In the genomic region with DNA sequence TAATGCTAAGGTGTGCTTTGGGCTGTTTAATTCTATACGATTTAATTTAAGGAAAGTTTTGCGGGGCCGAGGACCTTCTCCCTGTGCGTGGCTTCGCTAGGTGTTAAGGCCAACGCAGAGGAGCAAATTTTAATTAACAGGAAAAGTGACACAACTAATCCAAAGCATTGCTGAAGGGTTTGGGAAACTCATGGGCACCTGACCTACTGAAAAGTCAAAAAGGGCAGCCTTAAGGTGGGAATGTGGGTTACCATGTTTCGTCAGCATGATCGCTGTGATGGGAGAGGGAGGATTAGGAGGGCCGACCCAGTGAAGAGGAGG, we compare ENCODE assay signal across 8 cellular contexts. TPM values are rescaled to one million over a fixed set of nuclear protein-coding genes. Genes with fewer than 3 reads are reported as not detected.
DNase-seq lines count a peak whose midpoint lies in the region; ATAC-seq and TF ChIP-seq lines count a peak whose summit lies in the region.

No MANE protein-coding gene starts in this region.

- WGBS in esophagus, 2 donors = 41 to 45% methylated on average over 9 of the region's 9 CpGs
- no CpG with 5 or more reads among the region's 9 CpGs for WGBS in trophoblast cell (ENCODE audit: extremely low coverage, insufficient coverage, insufficient read length)

- TF ChIP-seq POLR2A in Peyer's patch (IDR thresholded peaks at IDR 0.05) = no peak

- H3K23ac ChIP-seq in trophoblast cell (ENCODE audit: low read length) = no peak overlapping the region

- H2AFZ ChIP-seq in trophoblast cell (ENCODE audit: insufficient read depth, low read length, poor library complexity) = peak overlapping the region; percentile 69

- peaks cover 9% of the 10 kb centered on the region for H3K79me1 ChIP-seq in trophoblast cell (ENCODE audit: low read length)

- H4K8ac ChIP-seq in trophoblast cell (ENCODE audit: low read depth, low read length) = peak overlapping the region; percentile 95

- TF ChIP-seq CTCF in GM06990 (IDR thresholded peaks at IDR 0.05; ENCODE audit: insufficient read depth, low read length, poor library complexity, severe bottlenecking) = no peak
- no peak for TF ChIP-seq CTCF in Peyer's patch (IDR thresholded peaks at IDR 0.05)

- peak overlapping the region; percentile 83 for H4K12ac ChIP-seq in trophoblast cell (ENCODE audit: low read depth, low read length)

- H2BK120ac ChIP-seq in trophoblast cell (ENCODE audit: insufficient read depth, low read length, poor library complexity) = no peak overlapping the region

- peak overlapping the region; percentile 74 for H4K91ac ChIP-seq in trophoblast cell (ENCODE audit: low read depth, low read length)

- no peaks in the 10 kb centered on the region for H3K9me3 ChIP-seq in Peyer's patch
- no peaks in the 10 kb centered on the region for H3K9me3 ChIP-seq in esophagus (ENCODE audit: control insufficient read depth in 2 of 2, insufficient read depth in 1 of 2, low read depth in 1 of 2, low read length in 1 of 2)
- H3K9me3 ChIP-seq in trophoblast cell (ENCODE audit: insufficient read depth, low read depth, low read length) = no peaks in the 10 kb centered on the region

- peak overlapping the region; percentile 92 for H3K4me3 ChIP-seq in GM06990 (replicated peaks; ENCODE audit: low read depth, low read length)
- peak overlapping the region; percentile 56 to 96 (median 82) for H3K4me3 ChIP-seq in Peyer's patch
- H3K4me3 ChIP-seq in esophagus (ENCODE audit: low read depth in 1 of 2, low read length in 2 of 2) = peak overlapping the region; percentile 68 to 73
- peak overlapping the region; percentile 74 for H3K4me3 ChIP-seq in trophoblast cell (ENCODE audit: low read depth, low read length)

- peak overlapping the region; percentile 57 for H3K9ac ChIP-seq in trophoblast cell (ENCODE audit: low read length)

- peak overlapping the region; percentile 78 for H3K4me2 ChIP-seq in trophoblast cell (ENCODE audit: low read length)

- ATAC-seq in HG03432 (IDR thresholded peaks at IDR 0.05; ENCODE audit: unreplicated experiment) (no peak), HG02852 (IDR thresholded peaks at IDR 0.05; ENCODE audit: unreplicated experiment) (no peak), HG03095 (IDR thresholded peaks at IDR 0.05; ENCODE audit: unreplicated experiment) (no peak)

- H3K36me3 ChIP-seq in GM06990 (ENCODE audit: control insufficient read depth, insufficient read depth, low read length) = peaks cover 28% of the 10 kb centered on the region
- H3K36me3 ChIP-seq in Peyer's patch = peaks cover 0 to 63% (median 0%) of the 10 kb centered on the region in 3 donors
- H3K36me3 ChIP-seq in esophagus (ENCODE audit: control insufficient read depth in 2 of 2, insufficient read depth in 2 of 2, low read length in 1 of 2) = peaks cover 17 to 37% of the 10 kb centered on the region in 2 donors
- peaks cover 26 to 39% of the 10 kb centered on the region in 2 experiments for H3K36me3 ChIP-seq in trophoblast cell (ENCODE audit: control insufficient read depth in 1 of 2, insufficient read depth in 2 of 2, low read length in 2 of 2)

- H3K4ac ChIP-seq in trophoblast cell (ENCODE audit: low read depth, low read length) = peak overlapping the region; percentile 75

- no peak for DNase-seq in GM06990 (ENCODE audit: extremely low read depth, insufficient read length)
- DNase-seq in Peyer's patch = no peak
- no peak for DNase-seq in trophoblast cell
- no peak for DNase-seq in NCI-H187 treated with DMSO at 0.1 percent for 48 hours (lab: John Stamatoyannopoulos, UW)

- H3K27me3 ChIP-seq in GM06990 (replicated peaks; ENCODE audit: control insufficient read depth, insufficient read depth, low read length) = no peaks in the 10 kb centered on the region
- H3K27me3 ChIP-seq in Peyer's patch = no peaks in the 10 kb centered on the region
- H3K27me3 ChIP-seq in esophagus (ENCODE audit: control insufficient read depth in 1 of 2, insufficient read depth in 2 of 2, low read length in 2 of 2) = no peaks in the 10 kb centered on the region
- H3K27me3 ChIP-seq in trophoblast cell (ENCODE audit: insufficient read depth, low read length) = no peaks in the 10 kb centered on the region

- H3K14ac ChIP-seq in trophoblast cell (ENCODE audit: low read length) = peak overlapping the region; percentile 82

- no peak overlapping the region for H2BK12ac ChIP-seq in trophoblast cell (ENCODE audit: low read length)

- H3K4me1 ChIP-seq in Peyer's patch (peaks cover 0 to 16% (median 3%) of the 10 kb centered on the region in 4 donors), esophagus (ENCODE audit: control insufficient read depth in 2 of 2, insufficient read depth in 2 of 2, low read length in 1 of 2) (peaks cover 5 to 6% of the 10 kb centered on the region in 2 donors), trophoblast cell (ENCODE audit: control insufficient read depth in 1 of 2, insufficient read depth in 2 of 2, low read length in 2 of 2) (peaks cover 5 to 8% of the 10 kb centered on the region in 2 experiments)

- H3K27ac ChIP-seq in Peyer's patch = peak overlapping the region; percentile 70 to 84 (median 76)
- peak overlapping the region; percentile 85 to 87 for H3K27ac ChIP-seq in esophagus (ENCODE audit: low read depth in 2 of 2, low read length in 1 of 2)
- peak overlapping the region; percentile 19 for H3K27ac ChIP-seq in trophoblast cell (ENCODE audit: low read depth, low read length)

- no peak overlapping the region for H2BK5ac ChIP-seq in trophoblast cell (ENCODE audit: low read depth, low read length, poor library complexity)

- H3K18ac ChIP-seq in trophoblast cell (ENCODE audit: low read length) = peak overlapping the region; percentile 62

- peaks cover 6% of the 10 kb centered on the region for H3K79me2 ChIP-seq in trophoblast cell (ENCODE audit: control insufficient read depth, insufficient read depth, low read length, poor library complexity)

- peak overlapping the region; percentile 28 for H2AK5ac ChIP-seq in trophoblast cell (ENCODE audit: low read length)

RNA-seq across cellular contexts. Expression of a gene that starts 0.4 kb away (rescaled TPM):
- total RNA-seq in Peyer's patch = 100 to 1,000 TPM in 1 of 4 donors, 10 to 100 TPM in 3; 55.5 to 114 (median 85.5) TPM
- 10 to 100 TPM; 26.6 to 64.9 TPM for polyA plus RNA-seq in esophagus
- polyA plus RNA-seq in trophoblast cell (2013) = 11.7 and 12.1 TPM in 2 replicates

RNA-seq across cellular contexts. Expression of a gene that starts 10.5 kb away (rescaled TPM):
- total RNA-seq in Peyer's patch = 10 to 100 TPM; 23.1 to 29.7 (median 26.4) TPM
- polyA plus RNA-seq in esophagus = 10 to 100 TPM; 17.1 to 23.7 TPM
- 34.6 and 36.3 TPM in 2 replicates for polyA plus RNA-seq in trophoblast cell (2013)

RNA-seq across cellular contexts. Expression of a gene that starts 47.7 kb away (rescaled TPM):
- total RNA-seq in Peyer's patch = 100 to 1,000 TPM; 138 to 304 (median 176) TPM
- polyA plus RNA-seq in esophagus = 100 to 1,000 TPM in 1 of 2 donors, 10 to 100 TPM in 1; 62.3 to 115 TPM
- polyA plus RNA-seq in trophoblast cell (2013) = 29.4 and 33.8 TPM in 2 replicates

Comparison
In these comparisons a context has a peak if more than half of its experiments do, and no peak if none do; other contexts are left out.
1. H3K27ac ChIP-seq: peak in every context shown above with its lines; median percentile 86 in esophagus; 76 in Peyer's patch; 19 in trophoblast cell.